1 cellular context compared by ENCODE assay signal in genomic region chr3:169334994-169335393, GRCh38.
TF ChIP-seq lines count a peak whose summit lies in the region.

No MANE protein-coding gene starts in this region.

TF ChIP-seq in IMR-90, 13 proteins besides CTCF, POLR2A, EP300 and RAD21:
- no peak for TF ChIP-seq CEBPB (IDR thresholded peaks at IDR 0.05; ENCODE audit: low read depth, low read length)
- no peak for TF ChIP-seq FOS (IDR thresholded peaks at IDR 0.05; ENCODE audit: low read depth, low read length)
- no peak for TF ChIP-seq SMC3 (IDR thresholded peaks at IDR 0.05; ENCODE audit: low read depth, low read length)
- TF ChIP-seq MAZ (IDR thresholded peaks at IDR 0.05; ENCODE audit: borderline replicate concordance, low read depth, low read length) = no peak
- TF ChIP-seq MAFK (IDR thresholded peaks at IDR 0.05; ENCODE audit: low read depth, low read length) = no peak
- no peak for TF ChIP-seq MXI1 (IDR thresholded peaks at IDR 0.05; ENCODE audit: borderline replicate concordance, low read depth, low read length)
- no peak for TF ChIP-seq ELK1 (IDR thresholded peaks at IDR 0.05; ENCODE audit: borderline replicate concordance, low read depth, low read length)
- no peak for TF ChIP-seq USF2 (IDR thresholded peaks at IDR 0.05; ENCODE audit: low read depth, low read length)
- no peak for TF ChIP-seq CHD1 (IDR thresholded peaks at IDR 0.05; ENCODE audit: low read depth, low read length)
